Comparison of ENCODE assay signal across 1 cellular context in the genomic region with DNA sequence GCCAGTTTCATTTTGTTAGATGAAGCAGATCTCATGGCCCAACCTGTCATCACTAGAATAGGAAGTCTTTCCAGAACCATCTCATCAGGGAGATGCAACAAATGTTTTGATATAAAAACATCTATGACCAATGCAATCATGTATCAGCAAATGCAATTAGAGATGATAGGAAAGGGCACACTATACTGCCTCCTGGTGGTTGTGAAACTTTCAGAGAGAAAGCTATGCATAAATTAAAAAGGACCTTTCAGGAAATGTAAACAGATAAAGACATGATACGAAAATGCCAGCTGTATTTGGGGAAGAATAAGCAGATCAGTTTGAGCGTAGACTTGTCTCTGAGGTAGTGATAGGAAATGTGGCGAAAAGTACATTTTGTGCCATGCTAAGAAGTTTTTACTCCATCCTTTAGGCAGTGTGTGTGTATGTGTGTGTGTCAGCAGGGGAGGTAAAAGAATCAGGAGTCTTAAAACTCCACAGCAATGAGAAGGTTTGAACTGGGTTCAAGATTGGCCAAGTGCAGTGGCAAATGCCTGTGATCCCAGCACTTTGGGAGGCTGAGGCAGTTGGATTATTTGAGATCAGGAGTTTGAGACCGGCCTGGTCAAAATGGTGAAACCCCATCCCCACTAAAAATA.
TF ChIP-seq lines count a peak whose summit lies in the region.

No MANE protein-coding gene starts in this region.

TF ChIP-seq in GM23338, 12 proteins besides CTCF, POLR2A, EP300 and RAD21 (continued from another document):
- TF ChIP-seq REST (IDR thresholded peaks at IDR 0.05; ENCODE audit: unreplicated experiment): no peak
- no peak for TF ChIP-seq ETS1 (IDR thresholded peaks at IDR 0.05)
- no peak for TF ChIP-seq EZH2 (IDR thresholded peaks at IDR 0.05; ENCODE audit: low read depth, unreplicated experiment)
- no peak for TF ChIP-seq CREB1 (CRISPR knock-in tag; IDR thresholded peaks at IDR 0.05; ENCODE audit: low read depth)
- no peak for TF ChIP-seq STAT1 (IDR thresholded peaks at IDR 0.05; ENCODE audit: unreplicated experiment)
- no peak for TF ChIP-seq JUNB (IDR thresholded peaks at IDR 0.05; ENCODE audit: unreplicated experiment)
- TF ChIP-seq, protein P1, sequence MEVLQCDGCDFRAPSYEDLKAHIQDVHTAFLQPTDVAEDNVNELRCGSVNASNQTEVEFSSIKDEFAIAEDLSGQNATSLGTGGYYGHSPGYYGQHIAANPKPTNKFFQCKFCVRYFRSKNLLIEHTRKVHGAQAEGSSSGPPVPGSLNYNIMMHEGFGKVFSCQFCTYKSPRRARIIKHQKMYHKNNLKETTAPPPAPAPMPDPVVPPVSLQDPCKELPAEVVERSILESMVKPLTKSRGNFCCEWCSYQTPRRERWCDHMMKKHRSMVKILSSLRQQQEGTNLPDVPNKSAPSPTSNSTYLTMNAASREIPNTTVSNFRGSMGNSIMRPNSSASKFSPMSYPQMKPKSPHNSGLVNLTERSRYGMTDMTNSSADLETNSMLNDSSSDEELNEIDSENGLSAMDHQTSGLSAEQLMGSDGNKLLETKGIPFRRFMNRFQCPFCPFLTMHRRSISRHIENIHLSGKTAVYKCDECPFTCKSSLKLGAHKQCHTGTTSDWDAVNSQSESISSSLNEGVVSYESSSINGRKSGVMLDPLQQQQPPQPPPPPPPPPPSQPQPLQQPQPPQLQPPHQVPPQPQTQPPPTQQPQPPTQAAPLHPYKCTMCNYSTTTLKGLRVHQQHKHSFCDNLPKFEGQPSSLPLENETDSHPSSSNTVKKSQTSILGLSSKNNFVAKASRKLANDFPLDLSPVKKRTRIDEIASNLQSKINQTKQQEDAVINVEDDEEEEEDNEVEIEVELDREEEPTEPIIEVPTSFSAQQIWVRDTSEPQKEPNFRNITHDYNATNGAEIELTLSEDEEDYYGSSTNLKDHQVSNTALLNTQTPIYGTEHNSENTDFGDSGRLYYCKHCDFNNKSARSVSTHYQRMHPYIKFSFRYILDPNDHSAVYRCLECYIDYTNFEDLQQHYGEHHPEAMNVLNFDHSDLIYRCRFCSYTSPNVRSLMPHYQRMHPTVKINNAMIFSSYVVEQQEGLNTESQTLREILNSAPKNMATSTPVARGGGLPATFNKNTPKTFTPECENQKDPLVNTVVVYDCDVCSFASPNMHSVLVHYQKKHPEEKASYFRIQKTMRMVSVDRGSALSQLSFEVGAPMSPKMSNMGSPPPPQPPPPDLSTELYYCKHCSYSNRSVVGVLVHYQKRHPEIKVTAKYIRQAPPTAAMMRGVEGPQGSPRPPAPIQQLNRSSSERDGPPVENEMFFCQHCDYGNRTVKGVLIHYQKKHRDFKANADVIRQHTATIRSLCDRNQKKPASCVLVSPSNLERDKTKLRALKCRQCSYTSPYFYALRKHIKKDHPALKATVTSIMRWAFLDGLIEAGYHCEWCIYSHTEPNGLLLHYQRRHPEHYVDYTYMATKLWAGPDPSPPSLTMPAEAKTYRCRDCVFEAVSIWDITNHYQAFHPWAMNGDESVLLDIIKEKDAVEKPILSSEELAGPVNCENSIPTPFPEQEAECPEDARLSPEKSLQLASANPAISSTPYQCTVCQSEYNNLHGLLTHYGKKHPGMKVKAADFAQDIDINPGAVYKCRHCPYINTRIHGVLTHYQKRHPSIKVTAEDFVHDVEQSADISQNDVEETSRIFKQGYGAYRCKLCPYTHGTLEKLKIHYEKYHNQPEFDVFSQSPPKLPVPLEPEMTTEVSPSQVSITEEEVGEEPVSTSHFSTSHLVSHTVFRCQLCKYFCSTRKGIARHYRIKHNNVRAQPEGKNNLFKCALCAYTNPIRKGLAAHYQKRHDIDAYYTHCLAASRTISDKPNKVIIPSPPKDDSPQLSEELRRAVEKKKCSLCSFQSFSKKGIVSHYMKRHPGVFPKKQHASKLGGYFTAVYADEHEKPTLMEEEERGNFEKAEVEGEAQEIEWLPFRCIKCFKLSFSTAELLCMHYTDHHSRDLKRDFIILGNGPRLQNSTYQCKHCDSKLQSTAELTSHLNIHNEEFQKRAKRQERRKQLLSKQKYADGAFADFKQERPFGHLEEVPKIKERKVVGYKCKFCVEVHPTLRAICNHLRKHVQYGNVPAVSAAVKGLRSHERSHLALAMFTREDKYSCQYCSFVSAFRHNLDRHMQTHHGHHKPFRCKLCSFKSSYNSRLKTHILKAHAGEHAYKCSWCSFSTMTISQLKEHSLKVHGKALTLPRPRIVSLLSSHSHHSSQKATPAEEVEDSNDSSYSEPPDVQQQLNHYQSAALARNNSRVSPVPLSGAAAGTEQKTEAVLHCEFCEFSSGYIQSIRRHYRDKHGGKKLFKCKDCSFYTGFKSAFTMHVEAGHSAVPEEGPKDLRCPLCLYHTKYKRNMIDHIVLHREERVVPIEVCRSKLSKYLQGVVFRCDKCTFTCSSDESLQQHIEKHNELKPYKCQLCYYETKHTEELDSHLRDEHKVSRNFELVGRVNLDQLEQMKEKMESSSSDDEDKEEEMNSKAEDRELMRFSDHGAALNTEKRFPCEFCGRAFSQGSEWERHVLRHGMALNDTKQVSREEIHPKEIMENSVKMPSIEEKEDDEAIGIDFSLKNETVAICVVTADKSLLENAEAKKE (CRISPR knock-in tag; IDR thresholded peaks at IDR 0.05): no peak
- TF ChIP-seq NANOG (IDR thresholded peaks at IDR 0.05; ENCODE audit: borderline replicate concordance): no peak
